Comparison of ENCODE assay signal across 16 cellular contexts in genomic region chr2:8732601-8733000, GRCh38. TPM values are rescaled to one million over a fixed set of nuclear protein-coding genes. Genes with fewer than 3 reads are reported as not detected.
DNase-seq lines count a peak whose midpoint lies in the region; ATAC-seq and TF ChIP-seq lines count a peak whose summit lies in the region.
"Had no signal": no experiment of that assay in that cellular context is flagged by ENCODE, and none has a peak within 500 bp of the region (broad histone marks: within the 10 kb centered on the region; RNA-seq: fewer than 3 reads in every experiment).

No MANE protein-coding gene starts in this region.

- H3K4me3 Mint-ChIP-seq in GM23338 (no peak overlapping the region), endodermal cell (no peak overlapping the region), progenitor cell of endocrine pancreas (ENCODE audit: low read depth) (no peak overlapping the region)
- H3K4me3 Mint-ChIP-seq in CD8-positive, alpha-beta T cell, result no peak overlapping the region
- H3K4me3 Mint-ChIP-seq: CD4-positive, alpha-beta memory T cell had no signal

- H4K20me1 ChIP-seq in GM23338 (replicated peaks; ENCODE audit: insufficient read depth), result no peaks in the 10 kb centered on the region

- 85 to 98% methylated on average over 5 to 10 of the region's 10 CpGs for WGBS in endodermal cell (ENCODE audit: insufficient coverage in 1 of 2, insufficient read length in 1 of 2), 2 experiments

- ATAC-seq in GM23338 (no peak), GM19452 (IDR thresholded peaks at IDR 0.05; ENCODE audit: unreplicated experiment) (no peak)
- no peak for ATAC-seq in CD8-positive, alpha-beta T cell

- no peaks in the 10 kb centered on the region for H3K27me3 ChIP-seq in GM23338 (ENCODE audit: insufficient read depth)
- H3K27me3 ChIP-seq in endodermal cell (ENCODE audit: control insufficient read depth, insufficient read depth, low read length, poor library complexity, severe bottlenecking), result no peaks in the 10 kb centered on the region
- H3K27me3 ChIP-seq in CD8-positive, alpha-beta T cell (ENCODE audit: insufficient read depth, low read length), result no peaks in the 10 kb centered on the region

- H3K27ac Mint-ChIP-seq in GM23338 (peak overlapping the region; percentile 61; the same call in 1 of the 2 replicates), endodermal cell (peak overlapping the region; percentile 63), progenitor cell of endocrine pancreas (peak overlapping the region; percentile 59)
- no peak overlapping the region for H3K27ac Mint-ChIP-seq in CD8-positive, alpha-beta T cell

- no peak for TF ChIP-seq CTCF in GM23338 (conservative IDR thresholded peaks at IDR 0.05; ENCODE audit: low read depth in 2 of 2)
- no peak for TF ChIP-seq CTCF in HEK293 (tag by site-specific recombination; IDR thresholded peaks at IDR 0.05)
- no peak for TF ChIP-seq CTCF in endodermal cell (conservative IDR thresholded peaks at IDR 0.05)
- no peak for TF ChIP-seq CTCF in progenitor cell of endocrine pancreas (IDR thresholded peaks at IDR 0.05; ENCODE audit: unreplicated experiment)
- TF ChIP-seq CTCF in CD8-positive, alpha-beta T cell (IDR thresholded peaks at IDR 0.05), result no peak

- DNase-seq in GM23338 (ENCODE audit: low spot score), result no peak
- no peak for DNase-seq in endodermal cell
- DNase-seq in progenitor cell of endocrine pancreas (ENCODE audit: low spot score, unreplicated experiment), result no peak
- no peak for DNase-seq in activated CD4-positive, alpha-beta T cell treated with anti-CD3 and anti-CD28 coated beads for 48 hours
- DNase-seq in CD8-positive, alpha-beta T cell, result no peak
- no peak for DNase-seq in DMS53 (lab: John Stamatoyannopoulos, UW)
- DNase-seq: C1 segment of cervical spinal cord; Caco-2; CD4-positive, alpha-beta memory T cell; DMS153; DMS79; GF-D8; H7; HCEC 1CT had no signal

- CTCF ChIA-PET in HEK293 (lab: Yijun Ruan, JAX), result no interaction called here
- CTCF ChIA-PET in CD8-positive, alpha-beta T cell (lab: Charles Lee), result interaction anchor here (1.3 kb wide), 1 partner anchor 1500 kb away, joined by 3 read pairs; no protein-coding TSS in a partner anchor

- H3K27ac ChIP-seq in GM23338 (ENCODE audit: low read depth) (no peak overlapping the region), HEK293 (ENCODE audit: extremely low read depth, low read depth, low read length) (no peak overlapping the region), endodermal cell (ENCODE audit: low read depth, low read length) (no peak overlapping the region)
- no peak overlapping the region for H3K27ac ChIP-seq in CD8-positive, alpha-beta T cell (ENCODE audit: low read depth, low read length)

- no peaks in the 10 kb centered on the region for H3F3A ChIP-seq in GM23338 (replicated peaks; ENCODE audit: low read depth)

- H3K36me3 Mint-ChIP-seq in GM23338 (ENCODE audit: low read depth), result peaks cover 18% of the 10 kb centered on the region
- peaks cover 55% of the 10 kb centered on the region for H3K36me3 Mint-ChIP-seq in endodermal cell (ENCODE audit: low read depth)
- peaks cover 41% of the 10 kb centered on the region for H3K36me3 Mint-ChIP-seq in progenitor cell of endocrine pancreas (ENCODE audit: insufficient read depth)
- peaks cover 77% of the 10 kb centered on the region for H3K36me3 Mint-ChIP-seq in CD8-positive, alpha-beta T cell

- H3K9me3 Mint-ChIP-seq in GM23338 (no peaks in the 10 kb centered on the region; the same call in 2 of the 3 replicates), endodermal cell (no peaks in the 10 kb centered on the region), progenitor cell of endocrine pancreas (ENCODE audit: low read depth) (no peaks in the 10 kb centered on the region)
- no peaks in the 10 kb centered on the region for H3K9me3 Mint-ChIP-seq in CD8-positive, alpha-beta T cell
- H3K9me3 Mint-ChIP-seq: CD4-positive, alpha-beta memory T cell had no signal

- H3K4me3 ChIP-seq in GM23338 (no peak overlapping the region), HEK293 (ENCODE audit: low read depth, low read length) (no peak overlapping the region), endodermal cell (ENCODE audit: low read length) (no peak overlapping the region)
- H3K4me3 ChIP-seq in CD8-positive, alpha-beta T cell (ENCODE audit: low read depth, low read length), result no peak overlapping the region

- H2AFZ ChIP-seq in GM23338, result no peak overlapping the region

- intact Hi-C loops in CD8-positive, alpha-beta T cell (cut with DNase I, micrococcal nuclease), result no loop called here

- H3K4me2 ChIP-seq in GM23338, result no peak overlapping the region

- H3K9me3 ChIP-seq in HEK293 (ENCODE audit: control insufficient read depth, insufficient read depth, low read depth, low read length) (no peaks in the 10 kb centered on the region), endodermal cell (ENCODE audit: control insufficient read depth, low read length) (no peaks in the 10 kb centered on the region)
- H3K9me3 ChIP-seq in CD8-positive, alpha-beta T cell (ENCODE audit: low read length), result no peaks in the 10 kb centered on the region
- H3K9me3 ChIP-seq: Caco-2 had no signal

- H3K27me3 Mint-ChIP-seq in GM23338 (ENCODE audit: insufficient read depth, low read depth, poor library complexity) (no peaks in the 10 kb centered on the region), endodermal cell (ENCODE audit: insufficient read depth) (no peaks in the 10 kb centered on the region), progenitor cell of endocrine pancreas (no peaks in the 10 kb centered on the region)
- no peaks in the 10 kb centered on the region for H3K27me3 Mint-ChIP-seq in CD8-positive, alpha-beta T cell (ENCODE audit: low read depth)
- H3K27me3 Mint-ChIP-seq: CD4-positive, alpha-beta memory T cell had no signal

- no peaks in the 10 kb centered on the region for H3K9me2 ChIP-seq in GM23338 (ENCODE audit: insufficient read depth)

- no peak overlapping the region for H3K9ac ChIP-seq in endodermal cell (ENCODE audit: extremely low read depth, low read length, poor library complexity, severe bottlenecking)

- POLR2A ChIA-PET in HEK293 (lab: Yijun Ruan, JAX), result interaction anchor here (0.6 kb wide), 1 partner anchor 10 kb away, joined by 5 read pairs; no protein-coding TSS in a partner anchor
- POLR2A ChIA-PET in CD8-positive, alpha-beta T cell (lab: Charles Lee), result no interaction called here

- H3K4me1 Mint-ChIP-seq in GM23338 (peaks cover 4% of the 10 kb centered on the region), endodermal cell (no peaks in the 10 kb centered on the region), progenitor cell of endocrine pancreas (ENCODE audit: low read depth) (no peaks in the 10 kb centered on the region)
- no peaks in the 10 kb centered on the region for H3K4me1 Mint-ChIP-seq in CD8-positive, alpha-beta T cell (ENCODE audit: low read depth)
- H3K4me1 Mint-ChIP-seq: CD4-positive, alpha-beta memory T cell had no signal

- H3K4me1 ChIP-seq in GM23338 (ENCODE audit: insufficient read depth) (no peaks in the 10 kb centered on the region), HEK293 (ENCODE audit: control insufficient read depth, insufficient read depth, low read length) (no peaks in the 10 kb centered on the region), endodermal cell (ENCODE audit: control insufficient read depth, insufficient read depth, low read length) (peaks cover 4% of the 10 kb centered on the region)
- H3K4me1 ChIP-seq in CD8-positive, alpha-beta T cell (ENCODE audit: insufficient read depth, low read length), result no peaks in the 10 kb centered on the region
- H3K4me1 ChIP-seq: Caco-2 had no signal

- peaks cover 4% of the 10 kb centered on the region; the same call in 1 of the 2 replicates for H3K36me3 ChIP-seq in GM23338 (ENCODE audit: insufficient read depth)
- H3K36me3 ChIP-seq in HEK293 (ENCODE audit: control insufficient read depth in 2 of 2, insufficient read depth in 1 of 2, low read length in 2 of 2), result peaks cover 12 to 49% of the 10 kb centered on the region in 2 experiments
- peaks cover 72% of the 10 kb centered on the region for H3K36me3 ChIP-seq in endodermal cell (ENCODE audit: control insufficient read depth, insufficient read depth, low read length)
- H3K36me3 ChIP-seq in CD8-positive, alpha-beta T cell (ENCODE audit: insufficient read depth, low read length), result peaks cover 56% of the 10 kb centered on the region

- no peaks in the 10 kb centered on the region for H3K79me2 ChIP-seq in GM23338 (replicated peaks; ENCODE audit: insufficient read depth)

TF ChIP-seq in GM23338, 12 proteins besides CTCF, POLR2A, EP300 and RAD21 (continues in another document):
- no peak for TF ChIP-seq CREB1 (CRISPR knock-in tag; IDR thresholded peaks at IDR 0.05; ENCODE audit: low read depth)
- no peak for TF ChIP-seq JUNB (IDR thresholded peaks at IDR 0.05; ENCODE audit: unreplicated experiment)
- no peak for TF ChIP-seq ZNF114 (CRISPR knock-in tag; IDR thresholded peaks at IDR 0.05)
- TF ChIP-seq ETS1 (IDR thresholded peaks at IDR 0.05), result no peak

TF ChIP-seq in HEK293, 187 proteins besides CTCF, POLR2A, EP300 and RAD21 (continues in another document):
- TF ChIP-seq TSHZ1 (tag by site-specific recombination; IDR thresholded peaks at IDR 0.05; ENCODE audit: borderline replicate concordance), result no peak

RNA-seq across cellular contexts. Expression of gene ID2, which starts 50.7 kb away (rescaled TPM):
- 87.0 and 135 TPM in 2 replicates for total RNA-seq in GM23338 (2014; rRNA removed; shearing (Covaris generic))
- 110 and 119 TPM in 2 replicates for polyA plus RNA-seq in GM23338 (2016; fragmentation: Nextera tagmentation; extraction: Ambion mirVana)
- total RNA-seq in endodermal cell (10 to 100 TPM; 83.5 to 91.2 TPM), progenitor cell of endocrine pancreas (292 and 304 TPM in 2 replicates)
- 408 TPM for polyA plus RNA-seq in endodermal cell (2013, experiment 1 of 2)
- 340 TPM for polyA plus RNA-seq in endodermal cell (2013, experiment 2 of 2)
- total RNA-seq in CD8-positive, alpha-beta T cell, result 100 to 1,000 TPM; 290 to 298 TPM
